8 cellular contexts compared by ENCODE assay signal in the genomic region with DNA sequence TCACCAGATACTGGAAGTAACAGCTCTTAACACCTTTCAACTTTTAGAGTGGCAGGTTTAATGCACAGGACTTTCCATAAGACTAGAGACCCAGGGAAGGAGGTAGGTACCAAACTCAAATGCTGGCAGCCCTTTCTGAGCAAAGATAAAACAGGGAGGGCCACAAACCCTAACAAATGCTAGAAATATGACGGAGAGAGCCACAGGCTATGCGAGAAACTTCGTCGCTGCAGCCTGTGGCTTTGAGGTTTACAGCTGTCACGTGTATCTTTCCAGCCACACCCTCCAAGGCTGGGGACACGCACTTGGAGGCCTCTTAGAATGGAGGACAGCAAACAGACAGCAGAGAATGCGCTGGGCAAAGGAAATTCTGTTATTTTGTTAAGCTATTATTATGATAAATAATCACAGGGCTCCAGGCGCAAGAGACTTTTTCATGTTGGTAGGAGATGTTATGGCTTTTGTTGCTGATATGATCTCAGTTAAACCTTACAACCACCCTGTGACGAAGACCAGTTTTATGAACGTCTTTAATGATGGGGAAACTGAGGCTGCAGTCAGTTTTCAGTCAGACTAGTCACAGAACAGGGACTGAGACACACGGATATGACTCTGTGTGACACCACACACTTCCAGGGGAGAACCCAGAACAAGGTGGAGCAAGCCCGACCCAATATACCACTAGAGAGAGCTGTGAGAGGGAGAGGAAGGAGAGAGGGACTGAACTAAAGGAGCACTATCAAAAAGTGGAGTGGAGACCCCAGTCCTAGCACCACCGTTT. TPM values are rescaled to one million over a fixed set of nuclear protein-coding genes. Genes with fewer than 3 reads are reported as not detected.
DNase-seq lines count a peak whose midpoint lies in the region; ATAC-seq, FAIRE-seq and TF ChIP-seq lines count a peak whose summit lies in the region.

No MANE protein-coding gene starts in this region.

- H4K20me1 ChIP-seq in K562 (replicated peaks; ENCODE audit: control insufficient read depth, insufficient read depth, low read length) = peaks cover 10% of the 10 kb centered on the region

- H3K18ac ChIP-seq in mesenchymal stem cell (ENCODE audit: low read depth in 1 of 2, low read length in 2 of 2) = peak overlapping the region; percentile 7 to 100

- H3K36me3 ChIP-seq in K562 (ENCODE audit: control insufficient read depth, insufficient read depth, low read length) = no peaks in the 10 kb centered on the region
- peaks cover 3 to 20% of the 10 kb centered on the region in 2 experiments for H3K36me3 ChIP-seq in mesenchymal stem cell (ENCODE audit: control insufficient read depth in 1 of 2, insufficient read depth in 2 of 2, low read depth in 1 of 2, low read length in 2 of 2)

- no peak overlapping the region for H2BK120ac ChIP-seq in mesenchymal stem cell (ENCODE audit: low read depth, low read length)

- H4K8ac ChIP-seq in mesenchymal stem cell (ENCODE audit: low read length) = no peak overlapping the region

- no peak for TF ChIP-seq POLR2A in K562 (conservative IDR thresholded peaks at IDR 0.05)

- POLR2A ChIA-PET in K562 (lab: Yijun Ruan, JAX) = interaction anchor here (0.6 to 2.9 kb wide), 8 partner anchors 8 to 259 kb away, joined by 3 to 10 read pairs (median 4); partner anchors contain the start of gene EFHC1

- H2AFZ ChIP-seq in K562 (ENCODE audit: low read depth, low read length) (peak overlapping the region; percentile 86; the same call in 1 of the 2 replicates), mesenchymal stem cell (ENCODE audit: low read depth, low read length) (no peak overlapping the region)

- H3K4me3 Mint-ChIP-seq in T-helper 1 cell treated with Interleukin-12 subunit alpha and Interleukin-12 subunit beta and Interleukin-4 antibody, amounts not matched to agents 30 μg/mL and 1 μg/mL, for 36 hours = peak overlapping the region; percentile 89
- peak overlapping the region; percentile 76 for H3K4me3 Mint-ChIP-seq in stimulated activated naive CD8-positive, alpha-beta T cell treated with anti-CD3 and anti-CD28 coated beads, Interleukin-15, Interleukin-2, amounts not matched to agents 100 ng/mL and 50 ng/mL, for 24 hours

- H2BK12ac ChIP-seq in mesenchymal stem cell (ENCODE audit: low read length in 2 of 2) = no peak overlapping the region

- H3K9me3 Mint-ChIP-seq in T-helper 1 cell treated with Interleukin-12 subunit alpha and Interleukin-12 subunit beta and Interleukin-4 antibody, amounts not matched to agents 30 μg/mL and 1 μg/mL, for 36 hours = no peaks in the 10 kb centered on the region
- H3K9me3 Mint-ChIP-seq in stimulated activated naive CD8-positive, alpha-beta T cell treated with anti-CD3 and anti-CD28 coated beads, Interleukin-15, Interleukin-2, amounts not matched to agents 100 ng/mL and 50 ng/mL, for 24 hours = no peaks in the 10 kb centered on the region

- H3K4me1 ChIP-seq in K562 (replicated peaks in 1 of 2; ENCODE audit: control insufficient read depth in 2 of 2, insufficient read depth in 2 of 2, low read length in 2 of 2) (peaks cover 22 to 30% of the 10 kb centered on the region in 2 experiments; a peak in 4 of 5 replicates), mesenchymal stem cell (ENCODE audit: control insufficient read depth, insufficient read depth, low read depth, low read length) (peaks cover 21% of the 10 kb centered on the region)

- H2BK5ac ChIP-seq in mesenchymal stem cell (ENCODE audit: low read depth, low read length, poor library complexity, severe bottlenecking) = no peak overlapping the region

- H3K27ac Mint-ChIP-seq in T-helper 1 cell treated with Interleukin-12 subunit alpha and Interleukin-12 subunit beta and Interleukin-4 antibody, amounts not matched to agents 30 μg/mL and 1 μg/mL, for 36 hours = peak overlapping the region; percentile 89
- no peak overlapping the region for H3K27ac Mint-ChIP-seq in stimulated activated naive CD8-positive, alpha-beta T cell treated with anti-CD3 and anti-CD28 coated beads, Interleukin-15, Interleukin-2, amounts not matched to agents 100 ng/mL and 50 ng/mL, for 24 hours

- H3K14ac ChIP-seq in mesenchymal stem cell (ENCODE audit: low read length in 2 of 2) = peak overlapping the region in 1 of 2 experiments; percentile 100

- peaks cover 5% of the 10 kb centered on the region for H3K36me3 Mint-ChIP-seq in T-helper 1 cell treated with Interleukin-12 subunit alpha and Interleukin-12 subunit beta and Interleukin-4 antibody, amounts not matched to agents 30 μg/mL and 1 μg/mL, for 36 hours (ENCODE audit: low read depth)
- no peaks in the 10 kb centered on the region for H3K36me3 Mint-ChIP-seq in stimulated activated naive CD8-positive, alpha-beta T cell treated with anti-CD3 and anti-CD28 coated beads, Interleukin-15, Interleukin-2, amounts not matched to agents 100 ng/mL and 50 ng/mL, for 24 hours (ENCODE audit: low read depth)

- H3K27me3 ChIP-seq in K562 (ENCODE audit: control insufficient read depth in 2 of 2, insufficient read depth in 2 of 2, low read length in 2 of 2) (no peaks in the 10 kb centered on the region), mesenchymal stem cell (ENCODE audit: control insufficient read depth in 1 of 2, insufficient read depth in 1 of 2, low read length in 2 of 2) (no peaks in the 10 kb centered on the region)

- H3K9ac ChIP-seq in K562 (ENCODE audit: insufficient read depth in 1 of 2, low read depth in 2 of 2, low read length in 2 of 2) (peak overlapping the region; percentile 58 to 91; a peak in 2 of 4 replicates), mesenchymal stem cell (ENCODE audit: low read length) (peak overlapping the region; percentile 96)

- ATAC-seq in GM19043 (IDR thresholded peaks at IDR 0.05; ENCODE audit: low read depth, unreplicated experiment) = peak; percentile 50
- peak; percentile 39 for ATAC-seq in HG03097 (IDR thresholded peaks at IDR 0.05; ENCODE audit: low FRiP score, unreplicated experiment)
- peak; percentile 71 for ATAC-seq in K562

- no peak for TF ChIP-seq RAD21 in K562 (CRISPR knock-in tag; conservative IDR thresholded peaks at IDR 0.05 in 1 of 2, IDR thresholded peaks at IDR 0.05 in 1 of 2)

- peaks cover 28% of the 10 kb centered on the region for H3K4me1 Mint-ChIP-seq in T-helper 1 cell treated with Interleukin-12 subunit alpha and Interleukin-12 subunit beta and Interleukin-4 antibody, amounts not matched to agents 30 μg/mL and 1 μg/mL, for 36 hours (ENCODE audit: low read depth)
- peaks cover 49% of the 10 kb centered on the region for H3K4me1 Mint-ChIP-seq in stimulated activated naive CD8-positive, alpha-beta T cell treated with anti-CD3 and anti-CD28 coated beads, Interleukin-15, Interleukin-2, amounts not matched to agents 100 ng/mL and 50 ng/mL, for 24 hours (ENCODE audit: low read depth)

- H2AK5ac ChIP-seq in mesenchymal stem cell (ENCODE audit: low read length, severe bottlenecking) = no peak overlapping the region

- peaks cover 7% of the 10 kb centered on the region for H3K27me3 Mint-ChIP-seq in T-helper 1 cell treated with Interleukin-12 subunit alpha and Interleukin-12 subunit beta and Interleukin-4 antibody, amounts not matched to agents 30 μg/mL and 1 μg/mL, for 36 hours (ENCODE audit: low read depth)
- H3K27me3 Mint-ChIP-seq in stimulated activated naive CD8-positive, alpha-beta T cell treated with anti-CD3 and anti-CD28 coated beads, Interleukin-15, Interleukin-2, amounts not matched to agents 100 ng/mL and 50 ng/mL, for 24 hours = no peaks in the 10 kb centered on the region

- peak; percentile 91 for FAIRE-seq in K562 (lab: Jason Lieb, UNC)

- BruUV-seq in K562 (replicated peaks; lab: Mats Ljungman, UMichigan) = no TSS peak

- TF ChIP-seq EP300 in K562 (IDR thresholded peaks at IDR 0.05; ENCODE audit: low read length) = no peak

- no peak overlapping the region for H4K91ac ChIP-seq in mesenchymal stem cell (ENCODE audit: low read length)

- no peaks in the 10 kb centered on the region for H3K9me1 ChIP-seq in K562 (ENCODE audit: control insufficient read depth, insufficient read depth, low read length)

- no peak for TF ChIP-seq CTCF in K562 (IDR thresholded peaks at IDR 0.05 in 2 of 3, conservative IDR thresholded peaks at IDR 0.05 in 1 of 3; ENCODE audit: insufficient read depth in 2 of 3, low read depth in 1 of 3, low read length in 3 of 3)

- H2BK15ac ChIP-seq in mesenchymal stem cell (ENCODE audit: low read depth, poor library complexity, severe bottlenecking) = no peak overlapping the region

- intact Hi-C loops in K562 (cut with micrococcal nuclease) = loop anchor here (5.0 kb wide), 3 partner anchors 58 to 288 kb away; no protein-coding TSS in a partner anchor

- H3K27ac ChIP-seq in K562 (ENCODE audit: extremely low read depth, low read depth, low read length) = peak overlapping the region; percentile 14; the same call in 1 of the 3 replicates
- peak overlapping the region; percentile 92 for H3K27ac ChIP-seq in mesenchymal stem cell (ENCODE audit: low read length, poor library complexity, severe bottlenecking)

- 7% methylated on average over 12 of the region's 13 CpGs for WGBS in K562 (ENCODE audit: insufficient coverage, low coverage, missing lambda C conversion rate)
- 19% methylated on average over 11 of the region's 13 CpGs for WGBS in mesenchymal stem cell

- H3K4me3 ChIP-seq in K562 (peak overlapping the region; percentile 77; the same call in 1 of the 2 replicates), mesenchymal stem cell (ENCODE audit: insufficient read depth in 1 of 2, low read depth in 1 of 2, low read length in 2 of 2) (peak overlapping the region; percentile 95 to 98)

- H3K4ac ChIP-seq in mesenchymal stem cell (ENCODE audit: low read depth in 1 of 2, low read length in 2 of 2) = peak overlapping the region in 1 of 2 experiments; percentile 96

- H3K23ac ChIP-seq in mesenchymal stem cell (ENCODE audit: low read length in 2 of 2) = no peak overlapping the region

- CTCF ChIA-PET in K562 (lab: Yijun Ruan, JAX; ENCODE audit: low intra/inter-chr PET ratio) = no interaction called here

- in situ Hi-C loops in K562 (cut with MboI) = no loop called here

- H3K79me1 ChIP-seq in mesenchymal stem cell (replicated peaks; ENCODE audit: low read length, poor library complexity, severe bottlenecking) = no peaks in the 10 kb centered on the region

- peaks cover 44% of the 10 kb centered on the region; the same call in 2 of the 3 replicates for H3K79me2 ChIP-seq in K562 (ENCODE audit: control insufficient read depth, insufficient read depth, low read length)

- peak overlapping the region; percentile 81 for H3K4me2 ChIP-seq in K562 (ENCODE audit: insufficient read depth, low read length)
- H3K4me2 ChIP-seq in mesenchymal stem cell (ENCODE audit: low read length, poor library complexity, severe bottlenecking) = peak overlapping the region; percentile 85

- peak; percentile 52 to 78 (median 62) for DNase-seq in K562 (ENCODE audit: extremely low read depth in 1 of 4, low spot score in 3 of 4)
- DNase-seq in mesenchymal stem cell = peak; percentile 81
- DNase-seq in COLO668 (lab: John Stamatoyannopoulos, UW; ENCODE audit: unreplicated experiment) = no peak
- no peak for DNase-seq in NCI-H82 treated with DMSO at 0.1 percent for 48 hours (lab: John Stamatoyannopoulos, UW; ENCODE audit: unreplicated experiment)

- H3K9me3 ChIP-seq in K562 (replicated peaks; ENCODE audit: control insufficient read depth, insufficient read depth, low read depth, low read length) (no peaks in the 10 kb centered on the region), mesenchymal stem cell (ENCODE audit: control insufficient read depth, low read length) (no peaks in the 10 kb centered on the region)

RNA-seq across cellular contexts. Expression of gene TRAM2, which starts 2.0 kb away (rescaled TPM):
- total RNA-seq in K562 (2011; cell fraction: chromatin; rRNA removed; ENCODE audit: low replicate concordance) = 13.0 and 21.5 TPM in 2 replicates
- 14.6 and 17.2 TPM in 2 replicates for total RNA-seq in K562 (2011; cell fraction: nucleolus; rRNA removed)
- total RNA-seq in K562 (2011; cell fraction: nucleoplasm; rRNA removed) = 18.0 and 28.9 TPM in 2 replicates
- 7.4 and 8.5 TPM in 2 replicates for total RNA-seq in K562 (2014; rRNA removed)
- total RNA-seq in K562 (2014; rRNA removed; fragmentation: Illumina TruSeq; extraction: Trizol) = 8.4 and 8.9 TPM in 2 replicates
- 10.7 and 11.0 TPM in 2 replicates for total RNA-seq in K562 (2015; rRNA removed; fragmentation: Illumina TruSeq; extraction: Trizol)
- total RNA-seq in K562 (2021) = 10.8 and 13.3 TPM in 2 replicates
- 6.1 and 10.1 TPM in 2 replicates for polyA plus RNA-seq in K562 (2011; rRNA removed)
- polyA plus RNA-seq in K562 (2011; cell fraction: cytosol; rRNA removed) = 6.4 and 8.7 TPM in 2 replicates
- polyA plus RNA-seq in K562 (2011; cell fraction: nucleus; rRNA removed) = 11.1 and 17.8 TPM in 2 replicates
- 8.4 and 10.0 TPM in 2 replicates for polyA plus RNA-seq in K562 (2012)
- polyA plus RNA-seq in K562 (2014; fragmentation: Illumina TruSeq; extraction: Trizol) = 11.6 and 12.8 TPM in 2 replicates
- polyA plus RNA-seq in K562 (2014; fragmentation: Nextera tagmentation; extraction: Ambion mirVana) = 1 to 10 TPM; 2.6 to 2.8 TPM
- 8.9 and 10.3 TPM in 2 replicates for polyA plus RNA-seq in K562 (2014; rRNA removed)
- 5.8 and 10.5 TPM in 2 replicates for polyA minus RNA-seq in K562 (2011; rRNA and poly(A)+ RNA removed)
- polyA minus RNA-seq in K562 (2011; cell fraction: cytosol; rRNA and poly(A)+ RNA removed) = 4.6 and 7.9 TPM in 2 replicates
- 5.3 TPM in 2 replicates for polyA minus RNA-seq in K562 (2011; cell fraction: nucleus; rRNA and poly(A)+ RNA removed)
- 133 TPM for polyA plus RNA-seq in mesenchymal stem cell (2013, experiment 1 of 2)
- polyA plus RNA-seq in mesenchymal stem cell (2013, experiment 2 of 2) = 130 TPM

Comparison
In these comparisons a context has a peak if more than half of its experiments do, and no peak if none do; other contexts are left out.
1. DNase-seq: peak in K562 (4 of 4) and mesenchymal stem cell (single experiment); none in COLO668 (single experiment) and NCI-H82 treated with DMSO at 0.1 percent for 48 hours (single experiment).
2. Peak in every context shown above with its lines, with median percentiles within 50 percentile points of each other: ATAC-seq.